In the genomic region with DNA sequence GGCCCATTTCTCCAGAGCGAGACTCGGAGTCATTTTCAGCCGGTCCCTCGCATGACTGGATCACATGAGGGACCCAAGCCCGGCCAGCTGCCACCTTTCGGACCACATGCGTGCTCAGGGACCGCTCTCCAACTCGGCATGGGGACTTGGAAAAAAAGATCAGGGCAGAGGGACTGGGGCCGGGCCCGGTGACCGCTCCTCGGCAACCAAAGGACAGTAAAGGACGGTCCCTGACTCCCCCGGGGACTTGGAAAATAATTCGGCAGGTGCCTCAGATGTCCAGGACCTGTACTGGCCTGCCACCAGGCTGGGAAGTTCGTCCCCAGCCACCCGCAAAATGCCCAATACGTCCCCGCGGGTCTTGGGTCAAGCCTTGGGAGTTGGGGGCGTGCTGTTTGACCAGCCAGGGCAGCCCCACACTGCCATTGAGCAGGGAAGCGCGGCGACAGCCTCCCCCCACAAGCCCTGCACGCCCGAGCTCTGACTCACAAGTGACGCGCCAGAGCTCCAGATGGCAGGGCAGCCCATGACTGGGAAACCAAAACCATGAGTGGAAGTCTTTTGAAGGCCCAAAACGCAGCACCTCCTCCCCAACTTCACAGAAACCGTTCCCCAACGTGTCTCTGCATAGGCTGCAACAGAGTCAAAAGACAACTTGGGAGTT, we compare ENCODE assay signal across 26 cellular contexts.
DNase-seq lines count a peak whose midpoint lies in the region; ATAC-seq, FAIRE-seq and TF ChIP-seq lines count a peak whose summit lies in the region.
"Had no signal": no experiment of that assay in that cellular context is flagged by ENCODE, and none has a peak within 500 bp of the region (broad histone marks: within the 10 kb centered on the region; RNA-seq: fewer than 3 reads in every experiment).

No MANE protein-coding gene starts in this region.

- no peak for FAIRE-seq in astrocyte (lab: Jason Lieb, UNC)
- FAIRE-seq: A204.1, TTC549 had no signal

- H3K9ac ChIP-seq in astrocyte (ENCODE audit: low read length), result no peak overlapping the region

- H3K27me3 ChIP-seq in astrocyte (ENCODE audit: insufficient read depth, low read length), result no peaks in the 10 kb centered on the region
- H3K27me3 ChIP-seq: BE2C had no signal

- H4K20me1 ChIP-seq in astrocyte (ENCODE audit: insufficient read depth, low read length), result no peaks in the 10 kb centered on the region

- H3K4me1 Mint-ChIP-seq in activated T-cell treated with anti-CD3 and anti-CD28 coated beads, Interleukin-2, amount 50 U/mL, for 72 hours (ENCODE audit: low read depth), result peaks cover 21% of the 10 kb centered on the region
- H3K4me1 Mint-ChIP-seq in astrocyte (ENCODE audit: low read depth, unreplicated experiment), result peaks cover 7% of the 10 kb centered on the region
- no peaks in the 10 kb centered on the region for H3K4me1 Mint-ChIP-seq in activated CD4-positive, alpha-beta T cell treated with anti-CD3 and anti-CD28 coated beads, Interleukin-2, amount 10 ng/mL, durations not matched to agents 24 days and 14 days

- no peaks in the 10 kb centered on the region for H3K4me1 ChIP-seq in astrocyte (ENCODE audit: insufficient read depth, low read length)
- H3K4me1 ChIP-seq: BE2C, lower lobe of right lung had no signal

- H3K4me3 Mint-ChIP-seq in activated T-cell treated with anti-CD3 and anti-CD28 coated beads, Interleukin-2, amount 50 U/mL, for 72 hours, result peak overlapping the region in 1 of 2 donors; percentile 83
- no peak overlapping the region for H3K4me3 Mint-ChIP-seq in astrocyte (ENCODE audit: unreplicated experiment)
- no peak overlapping the region for H3K4me3 Mint-ChIP-seq in activated CD4-positive, alpha-beta T cell treated with anti-CD3 and anti-CD28 coated beads, Interleukin-2, amount 10 ng/mL, durations not matched to agents 24 days and 14 days
- H3K4me3 Mint-ChIP-seq: H9 had no signal

- TF ChIP-seq CTCF in astrocyte (IDR thresholded peaks at IDR 0.05; ENCODE audit: insufficient read depth, low read depth, low read length), result no peak

- H3K36me3 ChIP-seq in astrocyte (ENCODE audit: insufficient read depth, low read length), result no peaks in the 10 kb centered on the region
- H3K36me3 ChIP-seq: BE2C, lower lobe of right lung had no signal

- H2AFZ ChIP-seq in astrocyte (ENCODE audit: low read depth, low read length), result no peak overlapping the region

- H3K4me2 ChIP-seq in astrocyte (ENCODE audit: low read length), result no peak overlapping the region

- no peak overlapping the region; the same call in 1 of the 2 replicates for H3K4me3 ChIP-seq in Jurkat, Clone E6-1 (ENCODE audit: low read length)
- no peak overlapping the region for H3K4me3 ChIP-seq in astrocyte (ENCODE audit: insufficient read depth, low read depth, low read length)
- H3K4me3 ChIP-seq: lower lobe of right lung had no signal

- peaks cover 4 to 9% of the 10 kb centered on the region in 2 donors for H3K9me3 Mint-ChIP-seq in activated T-cell treated with anti-CD3 and anti-CD28 coated beads, Interleukin-2, amount 50 U/mL, for 72 hours
- H3K9me3 Mint-ChIP-seq in astrocyte (ENCODE audit: unreplicated experiment), result no peaks in the 10 kb centered on the region
- H3K9me3 Mint-ChIP-seq in activated CD4-positive, alpha-beta T cell treated with anti-CD3 and anti-CD28 coated beads, Interleukin-2, amount 10 ng/mL, durations not matched to agents 24 days and 14 days, result peaks cover 15% of the 10 kb centered on the region

- H3K79me2 ChIP-seq in astrocyte (ENCODE audit: insufficient read depth, low read length), result no peaks in the 10 kb centered on the region

- intact Hi-C loops in activated CD4-positive, alpha-beta T cell treated with anti-CD3 and anti-CD28 coated beads, Interleukin-2, amount 10 ng/mL, durations not matched to agents 24 days and 14 days (cut with micrococcal nuclease), result no loop called here

- H3K27ac Mint-ChIP-seq in activated T-cell treated with anti-CD3 and anti-CD28 coated beads, Interleukin-2, amount 50 U/mL, for 72 hours, result no peak overlapping the region
- peak overlapping the region; percentile 48 for H3K27ac Mint-ChIP-seq in astrocyte (ENCODE audit: unreplicated experiment)
- no peak overlapping the region for H3K27ac Mint-ChIP-seq in activated CD4-positive, alpha-beta T cell treated with anti-CD3 and anti-CD28 coated beads, Interleukin-2, amount 10 ng/mL, durations not matched to agents 24 days and 14 days
- H3K27ac Mint-ChIP-seq: H9 had no signal

- H3K27ac ChIP-seq in astrocyte (ENCODE audit: low read depth, low read length), result no peak overlapping the region
- H3K27ac ChIP-seq: lower lobe of right lung had no signal

- peaks cover 0 to 5% of the 10 kb centered on the region in 2 donors for H3K36me3 Mint-ChIP-seq in activated T-cell treated with anti-CD3 and anti-CD28 coated beads, Interleukin-2, amount 50 U/mL, for 72 hours (ENCODE audit: insufficient read depth in 2 of 2)
- H3K36me3 Mint-ChIP-seq in astrocyte (ENCODE audit: low read depth, unreplicated experiment), result no peaks in the 10 kb centered on the region
- peaks cover 3% of the 10 kb centered on the region for H3K36me3 Mint-ChIP-seq in activated CD4-positive, alpha-beta T cell treated with anti-CD3 and anti-CD28 coated beads, Interleukin-2, amount 10 ng/mL, durations not matched to agents 24 days and 14 days (ENCODE audit: low read depth)

- DNase-seq in activated T-cell treated with anti-CD3 and anti-CD28 coated beads, Interleukin-2, amount 50 U/mL, for 72 hours, result peak in 1 of 2 donors; percentile 67
- DNase-seq in activated T-cell treated with anti-CD3 and anti-CD28 coated beads for 4 hours, result no peak
- peak; percentile 77 for DNase-seq in Jurkat, Clone E6-1 (ENCODE audit: low read depth, low spot score)
- no peak for DNase-seq in astrocyte (ENCODE audit: low read depth)
- DNase-seq in HT-29 (ENCODE audit: low spot score), result no peak
- DNase-seq in COLO829 (ENCODE audit: low spot score), result no peak
- DNase-seq in DMS114 treated with DMSO at 0.1 percent for 48 hours (lab: John Stamatoyannopoulos, UW; ENCODE audit: unreplicated experiment), result no peak
- no peak for DNase-seq in activated CD4-positive, alpha-beta T cell treated with anti-CD3 and anti-CD28 coated beads, Interleukin-2, amount 10 ng/mL, durations not matched to agents 24 days and 14 days
- DNase-seq: activated CD4-positive, alpha-beta T cell treated with anti-CD3 and anti-CD28 coated beads for 48 hours; activated naive CD4-positive, alpha-beta T cell treated with anti-CD3 and anti-CD28 coated beads, Interleukin-2, amount 50 U/mL, for 16 hours; aorta; BE2C; foreskin melanocyte; H9; hippocampal formation; lower lobe of right lung; MM.1S; NCI-H1436 treated with DMSO at 0.1 percent for 48 hours; NCI-H2171 treated with DMSO at 0.1 percent for 48 hours; NCI-H526 treated with DMSO at 0.1 percent for 48 hours; occipital lobe; retina; stimulated activated CD4-positive, alpha-beta T cell treated with anti-CD3 and anti-CD28 coated beads, Interleukin-12 subunit alpha, Interleukin-12 subunit beta, amount 100 ng/mL, for 4 hours; stimulated activated CD8-positive, alpha-beta memory T cell treated with anti-CD3 and anti-CD28 coated beads, Interleukin-4, amount 100 ng/mL, for 48 hours had no signal

- peak; percentile 53 to 94 for ATAC-seq in activated T-cell treated with anti-CD3 and anti-CD28 coated beads, Interleukin-2, amount 50 U/mL, for 72 hours (replicated peaks in 1 of 2)
- ATAC-seq: lower lobe of right lung had no signal

- no peaks in the 10 kb centered on the region for H3K9me3 ChIP-seq in astrocyte (ENCODE audit: insufficient read depth, low read depth, low read length)
- H3K9me3 ChIP-seq: BE2C had no signal

- no peaks in the 10 kb centered on the region for H3K27me3 Mint-ChIP-seq in activated T-cell treated with anti-CD3 and anti-CD28 coated beads, Interleukin-2, amount 50 U/mL, for 72 hours (ENCODE audit: low read depth)
- peaks cover 3% of the 10 kb centered on the region for H3K27me3 Mint-ChIP-seq in astrocyte (ENCODE audit: low read depth, unreplicated experiment)
- no peaks in the 10 kb centered on the region for H3K27me3 Mint-ChIP-seq in activated CD4-positive, alpha-beta T cell treated with anti-CD3 and anti-CD28 coated beads, Interleukin-2, amount 10 ng/mL, durations not matched to agents 24 days and 14 days
